15 cellular contexts compared by ENCODE assay signal in the genomic region with DNA sequence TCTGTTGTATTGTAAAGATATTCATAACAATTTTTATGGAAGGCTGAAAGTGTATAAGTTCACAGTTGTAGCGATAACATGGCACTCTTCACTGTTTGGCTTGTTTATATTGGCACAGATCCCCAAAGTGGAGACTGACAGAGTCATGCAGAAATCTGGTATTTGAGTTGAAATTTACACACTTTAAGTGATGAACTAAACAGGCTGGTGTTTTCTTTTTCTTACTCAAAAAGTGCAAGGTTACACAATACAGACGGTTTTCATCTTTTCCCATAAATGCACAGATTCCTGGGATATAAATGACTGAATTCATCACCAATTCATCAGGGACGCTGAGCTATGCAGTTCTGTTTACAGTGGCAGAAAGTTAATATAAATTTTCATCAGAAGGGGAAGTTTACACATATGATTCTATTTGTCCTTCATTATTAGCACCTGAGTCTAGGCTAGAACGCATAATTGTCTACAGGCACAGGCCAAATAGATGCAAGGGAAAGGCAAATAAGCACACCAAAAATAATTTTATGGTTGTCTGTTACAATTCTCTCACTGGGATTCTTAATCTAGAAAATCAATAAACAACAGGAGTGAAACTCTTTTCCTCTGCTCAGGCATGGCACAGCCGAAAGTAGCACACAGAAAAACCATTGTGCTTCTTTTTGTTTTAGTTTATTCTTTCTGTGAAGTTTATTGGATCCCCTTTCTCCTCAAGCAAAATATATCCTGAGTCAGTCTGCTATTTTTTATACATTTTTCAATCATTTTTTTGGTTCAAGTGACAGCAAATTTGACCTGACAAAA.
DNase-seq lines count a peak whose midpoint lies in the region; ATAC-seq and TF ChIP-seq lines count a peak whose summit lies in the region.
"Had no signal": no experiment of that assay in that cellular context is flagged by ENCODE, and none has a peak within 500 bp of the region (broad histone marks: within the 10 kb centered on the region; RNA-seq: fewer than 3 reads in every experiment).

No MANE protein-coding gene starts in this region.

- H3K9me3 Mint-ChIP-seq in MCF 10A (ENCODE audit: unreplicated experiment), result no peaks in the 10 kb centered on the region
- H3K9me3 Mint-ChIP-seq: stimulated activated memory B cell treated with anti-CD40 and anti-IgM and Interleukin-4, amounts not matched to agents 10 μg/mL and 1 μg/mL and 100 μg/mL, for 72 hours had no signal

- no peak for TF ChIP-seq POLR2A in breast epithelium (IDR thresholded peaks at IDR 0.05)
- no peak for TF ChIP-seq POLR2A in thyroid gland (IDR thresholded peaks at IDR 0.05)

- H3K4me3 ChIP-seq in breast epithelium, result no peak overlapping the region
- H3K4me3 ChIP-seq in SJCRH30, result peak overlapping the region; percentile 41
- no peak overlapping the region for H3K4me3 ChIP-seq in fibroblast of villous mesenchyme (ENCODE audit: low read depth, low read length)
- no peak overlapping the region for H3K4me3 ChIP-seq in thyroid gland (replicated peaks in 1 of 3)

- BruUV-seq in MCF 10A (replicated peaks; lab: Mats Ljungman, UMichigan), result no TSS peak

- intact Hi-C loops in MCF 10A (cut with micrococcal nuclease), result no loop called here
- intact Hi-C loops in breast epithelium (cut with DNase I; ENCODE audit: low total_unique reads), result no loop called here
- intact Hi-C loops in thyroid gland (cut with DNase I), result no loop called here

- DNase-seq in MCF 10A (ENCODE audit: unreplicated experiment) (peak; percentile 5), breast epithelium (ENCODE audit: low spot score in 2 of 2) (no peak), SJCRH30 (peak; percentile 45 to 83), fibroblast of villous mesenchyme (ENCODE audit: low read depth) (peak; percentile 6), thyroid gland (no peak), HUDEP-2 (lab: John Stamatoyannopoulos, UW; ENCODE audit: unreplicated experiment in 76 of 76) (no peak), NCI-H2227 treated with DMSO at 0.1 percent for 48 hours (lab: John Stamatoyannopoulos, UW) (no peak)
- DNase-seq: amniotic stem cell; GF-D8; islet precursor cell; Karpas-422; stimulated activated CD4-positive, alpha-beta T cell treated with anti-CD3 and anti-CD28 coated beads, Interleukin-15, amount 100 ng/mL, for 24 hours had no signal

- WGBS in thyroid gland, 2 donors, result 43 to 46% methylated on average over 5 of the region's 5 CpGs

- H3K9me3 ChIP-seq in breast epithelium, result no peaks in the 10 kb centered on the region
- H3K9me3 ChIP-seq in SJCRH30 (replicated peaks), result no peaks in the 10 kb centered on the region
- no peaks in the 10 kb centered on the region for H3K9me3 ChIP-seq in thyroid gland

- no peaks in the 10 kb centered on the region for H3K36me3 Mint-ChIP-seq in MCF 10A (ENCODE audit: insufficient read depth, unreplicated experiment)
- H3K36me3 Mint-ChIP-seq: stimulated activated memory B cell treated with anti-CD40 and anti-IgM and Interleukin-4, amounts not matched to agents 10 μg/mL and 1 μg/mL and 100 μg/mL, for 72 hours had no signal

- peaks cover 12% of the 10 kb centered on the region for H3K27me3 Mint-ChIP-seq in MCF 10A (ENCODE audit: insufficient read depth, unreplicated experiment)
- H3K27me3 Mint-ChIP-seq: stimulated activated memory B cell treated with anti-CD40 and anti-IgM and Interleukin-4, amounts not matched to agents 10 μg/mL and 1 μg/mL and 100 μg/mL, for 72 hours had no signal

- H3K4me1 ChIP-seq in breast epithelium, result no peaks in the 10 kb centered on the region
- peaks cover 19% of the 10 kb centered on the region for H3K4me1 ChIP-seq in SJCRH30
- H3K4me1 ChIP-seq in thyroid gland, result peaks cover 15 to 22% of the 10 kb centered on the region in 2 donors

- H3K4me1 Mint-ChIP-seq in MCF 10A (ENCODE audit: insufficient read depth, unreplicated experiment), result no peaks in the 10 kb centered on the region
- H3K4me1 Mint-ChIP-seq: stimulated activated memory B cell treated with anti-CD40 and anti-IgM and Interleukin-4, amounts not matched to agents 10 μg/mL and 1 μg/mL and 100 μg/mL, for 72 hours had no signal

- H3K4me3 Mint-ChIP-seq in MCF 10A (ENCODE audit: unreplicated experiment), result no peak overlapping the region
- H3K4me3 Mint-ChIP-seq: stimulated activated memory B cell treated with anti-CD40 and anti-IgM and Interleukin-4, amounts not matched to agents 10 μg/mL and 1 μg/mL and 100 μg/mL, for 72 hours had no signal

- POLR2A ChIA-PET in MCF 10A (lab: Yijun Ruan, JAX), result no interaction called here

- TF ChIP-seq CTCF in MCF 10A (IDR thresholded peaks at IDR 0.05; ENCODE audit: unreplicated experiment) (no peak), breast epithelium (IDR thresholded peaks at IDR 0.05) (no peak), fibroblast of villous mesenchyme (IDR thresholded peaks at IDR 0.05; ENCODE audit: insufficient read depth, low read depth, low read length) (no peak), thyroid gland (IDR thresholded peaks at IDR 0.05) (no peak)

- ATAC-seq in HG02759 (IDR thresholded peaks at IDR 0.05; ENCODE audit: unreplicated experiment), result no peak
- ATAC-seq: stimulated activated memory B cell treated with anti-CD40 and anti-IgM and Interleukin-4, amounts not matched to agents 10 μg/mL and 1 μg/mL and 100 μg/mL, for 72 hours had no signal

- no peak overlapping the region for H3K27ac ChIP-seq in breast epithelium
- peak overlapping the region; percentile 53 for H3K27ac ChIP-seq in SJCRH30
- peak overlapping the region in 2 of 3 donors; percentile 1 to 57 for H3K27ac ChIP-seq in thyroid gland
- H3K27ac ChIP-seq: epithelial cell of prostate had no signal

- CTCF ChIA-PET in MCF 10A (lab: Yijun Ruan, JAX), result interaction anchor here (0.6 kb wide), 1 partner anchor 568 kb away, joined by 6 read pairs; no protein-coding TSS in a partner anchor

- no peak overlapping the region for H3K27ac Mint-ChIP-seq in MCF 10A (ENCODE audit: low read depth, unreplicated experiment)
- H3K27ac Mint-ChIP-seq: stimulated activated memory B cell treated with anti-CD40 and anti-IgM and Interleukin-4, amounts not matched to agents 10 μg/mL and 1 μg/mL and 100 μg/mL, for 72 hours had no signal

- H3K27me3 ChIP-seq in breast epithelium, result no peaks in the 10 kb centered on the region
- no peaks in the 10 kb centered on the region for H3K27me3 ChIP-seq in SJCRH30
- no peaks in the 10 kb centered on the region for H3K27me3 ChIP-seq in thyroid gland

- H3K36me3 ChIP-seq in breast epithelium (no peaks in the 10 kb centered on the region), SJCRH30 (peaks cover 17% of the 10 kb centered on the region), thyroid gland (no peaks in the 10 kb centered on the region)

Comparison
In these comparisons a context has a peak if more than half of its experiments do, and no peak if none do; other contexts are left out.
1. DNase-seq: peak in MCF 10A (single experiment), SJCRH30 (2 of 2) and fibroblast of villous mesenchyme (single experiment); none in breast epithelium (0 of 2), thyroid gland (0 of 2), HUDEP-2 (0 of 76) and NCI-H2227 treated with DMSO at 0.1 percent for 48 hours (single experiment).
2. H3K27ac ChIP-seq: peak in SJCRH30 (single experiment) and thyroid gland (2 of 3); none in breast epithelium (0 of 2).